In genomic region chr2:190881480-190882326, GRCh38 we compare ENCODE assay signal across 8 cellular contexts. TPM values are rescaled to one million over a fixed set of nuclear protein-coding genes. Genes with fewer than 3 reads are reported as not detected.
DNase-seq lines count a peak whose midpoint lies in the region; ATAC-seq, FAIRE-seq and TF ChIP-seq lines count a peak whose summit lies in the region.

No MANE protein-coding gene starts in this region.

- H3K36me3 ChIP-seq in astrocyte (ENCODE audit: insufficient read depth, low read length) (peaks cover 7% of the 10 kb centered on the region), iPS DF 6.9 (ENCODE audit: control insufficient read depth, insufficient read depth, low read length) (no peaks in the 10 kb centered on the region)

- peak overlapping the region; percentile 99 for H3K4me3 Mint-ChIP-seq in astrocyte (ENCODE audit: unreplicated experiment)

- no peaks in the 10 kb centered on the region for H3K27me3 Mint-ChIP-seq in astrocyte (ENCODE audit: low read depth, unreplicated experiment)

- DNase-seq in NCI-H1694 (lab: John Stamatoyannopoulos, UW) = peak; percentile 69
- DNase-seq in T-helper 22 cell (ENCODE audit: low read depth) = peak; percentile 78
- DNase-seq in astrocyte (ENCODE audit: low read depth) = peak; percentile 68
- peak; percentile 31 for DNase-seq in iPS DF 6.9 (ENCODE audit: low read depth, low spot score)
- DNase-seq in skeletal muscle cell (ENCODE audit: low read depth) = no peak
- no peak for DNase-seq in cerebellar nuclear complex (lab: John Stamatoyannopoulos, UW)

- H3K9me3 ChIP-seq in astrocyte (ENCODE audit: insufficient read depth, low read depth, low read length) = no peaks in the 10 kb centered on the region
- H3K9me3 ChIP-seq in iPS DF 6.9 (ENCODE audit: control insufficient read depth, insufficient read depth, low read length) = no peaks in the 10 kb centered on the region

- peak; percentile 61 for ATAC-seq in GM18498 (IDR thresholded peaks at IDR 0.05; ENCODE audit: unreplicated experiment)
- peak; percentile 50 for ATAC-seq in HG02870 (IDR thresholded peaks at IDR 0.05; ENCODE audit: unreplicated experiment)

- no peaks in the 10 kb centered on the region for H3K27me3 ChIP-seq in astrocyte (ENCODE audit: insufficient read depth, low read length)
- H3K27me3 ChIP-seq in iPS DF 6.9 (ENCODE audit: control insufficient read depth, insufficient read depth, low read length) = no peaks in the 10 kb centered on the region

- H3K4me2 ChIP-seq in astrocyte (ENCODE audit: low read length) = peak overlapping the region; percentile 91

- WGBS in iPS DF 6.9 (ENCODE audit: insufficient coverage, insufficient read length) = no CpG with 5 or more reads among the region's 56 CpGs

- peaks cover 48% of the 10 kb centered on the region for H4K20me1 ChIP-seq in astrocyte (ENCODE audit: insufficient read depth, low read length)

- FAIRE-seq in astrocyte (lab: Jason Lieb, UNC) = peak; percentile 69

- TF ChIP-seq CTCF in astrocyte (IDR thresholded peaks at IDR 0.05; ENCODE audit: insufficient read depth, low read depth, low read length) = no peak

- peak overlapping the region; percentile 90 for H3K9ac ChIP-seq in astrocyte (ENCODE audit: low read length)

- H3K27ac ChIP-seq in astrocyte (ENCODE audit: low read depth, low read length) (peak overlapping the region; percentile 83), iPS DF 6.9 (ENCODE audit: low read length) (no peak overlapping the region)

- H3K79me2 ChIP-seq in astrocyte (ENCODE audit: insufficient read depth, low read length) = peaks cover 60% of the 10 kb centered on the region

- peak overlapping the region; percentile 93 for H3K4me3 ChIP-seq in astrocyte (ENCODE audit: insufficient read depth, low read depth, low read length)
- H3K4me3 ChIP-seq in iPS DF 6.9 (ENCODE audit: low read length) = peak overlapping the region; percentile 95
- H3K4me3 ChIP-seq in skeletal muscle cell (ENCODE audit: low read depth, low read length) = peak overlapping the region; percentile 61

- no peaks in the 10 kb centered on the region for H3K36me3 Mint-ChIP-seq in astrocyte (ENCODE audit: low read depth, unreplicated experiment)

- H3K27ac Mint-ChIP-seq in astrocyte (ENCODE audit: unreplicated experiment) = peak overlapping the region; percentile 97

- H3K9me3 Mint-ChIP-seq in astrocyte (ENCODE audit: unreplicated experiment) = no peaks in the 10 kb centered on the region

- H2AFZ ChIP-seq in astrocyte (ENCODE audit: low read depth, low read length) = peak overlapping the region; percentile 16

- peaks cover 12% of the 10 kb centered on the region for H3K4me1 Mint-ChIP-seq in astrocyte (ENCODE audit: low read depth, unreplicated experiment)

- H3K4me1 ChIP-seq in astrocyte (ENCODE audit: insufficient read depth, low read length) = peaks cover 8% of the 10 kb centered on the region
- H3K4me1 ChIP-seq in iPS DF 6.9 (ENCODE audit: control insufficient read depth, insufficient read depth, low read length) = no peaks in the 10 kb centered on the region; the same call in 1 of the 2 replicates

RNA-seq across cellular contexts. Expression of gene GLS, which starts 1.1 kb away (rescaled TPM):
- 189 and 194 TPM in 2 replicates for total RNA-seq in astrocyte

Comparison
In these comparisons a context has a peak if more than half of its experiments do, and no peak if none do; other contexts are left out.
1. DNase-seq: peak in NCI-H1694 (single experiment), T-helper 22 cell (single experiment), astrocyte (single experiment) and iPS DF 6.9 (single experiment); none in skeletal muscle cell (single experiment) and cerebellar nuclear complex (0 of 2).
2. Peak in every context shown above with its lines, with median percentiles within 50 percentile points of each other: H3K4me3 ChIP-seq.